12 cellular contexts compared by ENCODE assay signal in genomic region chr2:31937741-31938140, GRCh38.
"Had no signal": no experiment of that assay in that cellular context is flagged by ENCODE, and none has a peak within 500 bp of the region (broad histone marks: within the 10 kb centered on the region; RNA-seq: fewer than 3 reads in every experiment).

No MANE protein-coding gene starts in this region.

- H3K9me3 ChIP-seq: esophagus squamous epithelium, upper lobe of left lung had no signal

- H3K4me2 ChIP-seq: hepatocyte, neural progenitor cell had no signal

- H3K27me3 ChIP-seq: esophagus squamous epithelium, hepatocyte, neural progenitor cell, upper lobe of left lung had no signal

- H2AFZ ChIP-seq: hepatocyte, neural progenitor cell, parathyroid adenoma had no signal

- H3K4me1 ChIP-seq: neural progenitor cell, upper lobe of left lung had no signal

- H3K27ac ChIP-seq: esophagus squamous epithelium, hepatocyte, neural progenitor cell, parathyroid adenoma, upper lobe of left lung had no signal

- H3K36me3 ChIP-seq: neural progenitor cell had no signal

- DNase-seq: activated CD4-positive, alpha-beta T cell treated with anti-CD3 and anti-CD28 coated beads, Interleukin-2, amount 50 U/mL, for 1 hour; activated CD4-positive, CD25-positive, alpha-beta regulatory T cell; activated naive CD4-positive, alpha-beta T cell treated with anti-CD3 and anti-CD28 coated beads, Interleukin-2, amount 50 U/mL, for 16 hours; amygdala; esophagus squamous epithelium; midbrain; stimulated activated CD4-positive, alpha-beta T cell treated with anti-CD3 and anti-CD28 coated beads, Interleukin-15, amount 100 ng/mL, for 24 hours; stimulated activated CD4-positive, alpha-beta T cell treated with anti-CD3 and anti-CD28 coated beads, Interleukin-4, amount 100 ng/mL, for 24 hours; upper lobe of left lung had no signal

- H3K9ac ChIP-seq: neural progenitor cell, parathyroid adenoma had no signal

- H3K4me3 ChIP-seq: esophagus squamous epithelium, hepatocyte, neural progenitor cell, upper lobe of left lung had no signal
